24 cellular contexts compared by ENCODE assay signal in genomic region chr15:80594091-80594889, GRCh38.
DNase-seq lines count a peak whose midpoint lies in the region; ATAC-seq, FAIRE-seq and TF ChIP-seq lines count a peak whose summit lies in the region.
"Had no signal": no experiment of that assay in that cellular context is flagged by ENCODE, and none has a peak within 500 bp of the region (broad histone marks: within the 10 kb centered on the region; RNA-seq: fewer than 3 reads in every experiment).

No MANE protein-coding gene starts in this region.

- H3K56ac ChIP-seq in IMR-90 (ENCODE audit: extremely low read depth, insufficient read depth, low read length), result no peak overlapping the region

- H3K4me1 ChIP-seq in HepG2 (ENCODE audit: insufficient read depth, low read length), result peaks cover 42% of the 10 kb centered on the region
- no peaks in the 10 kb centered on the region for H3K4me1 ChIP-seq in right lobe of liver
- H3K4me1 ChIP-seq in IMR-90 (ENCODE audit: control insufficient read depth, insufficient read depth, low read length), result peaks cover 20% of the 10 kb centered on the region
- no peaks in the 10 kb centered on the region for H3K4me1 ChIP-seq in upper lobe of right lung

- H2AFZ ChIP-seq in HepG2 (ENCODE audit: low read length) (no peak overlapping the region), IMR-90 (replicated peaks; ENCODE audit: low read length, poor library complexity) (no peak overlapping the region)

- H4K5ac ChIP-seq in IMR-90 (ENCODE audit: low read depth, low read length), result no peak overlapping the region

- H3K4me2 ChIP-seq in HepG2 (ENCODE audit: low read depth, low read length), result no peak overlapping the region
- no peak overlapping the region for H3K4me2 ChIP-seq in IMR-90 (ENCODE audit: low read depth, low read length)

- peak overlapping the region; percentile 48 for H2BK120ac ChIP-seq in IMR-90 (ENCODE audit: low read depth, low read length)

- H3K36me3 ChIP-seq in HepG2 (replicated peaks in 1 of 2; ENCODE audit: control insufficient read depth in 1 of 2, insufficient read depth in 2 of 2, low read length in 2 of 2) (no peaks in the 10 kb centered on the region), right lobe of liver (no peaks in the 10 kb centered on the region), IMR-90 (ENCODE audit: control insufficient read depth, insufficient read depth, low read length) (peaks cover 38% of the 10 kb centered on the region), upper lobe of right lung (no peaks in the 10 kb centered on the region)

- CTCF ChIA-PET in HepG2 (lab: Yijun Ruan, JAX; ENCODE audit: low intra/inter-chr PET ratio, low total read pairs), result no interaction called here
- CTCF ChIA-PET in IMR-90 (lab: Yijun Ruan, JAX), result no interaction called here

- H3K79me2 ChIP-seq in HepG2 (ENCODE audit: insufficient read depth, low read length), result no peaks in the 10 kb centered on the region

- intact Hi-C loops in HepG2 (cut with micrococcal nuclease; ENCODE audit: unreplicated experiment) (no loop called here), right lobe of liver (cut with DNase I) (no loop called here), IMR-90 (cut with micrococcal nuclease) (no loop called here), upper lobe of right lung (cut with DNase I) (no loop called here)

- TF ChIP-seq POLR2A in HepG2 (IDR thresholded peaks at IDR 0.05; ENCODE audit: insufficient read depth in 1 of 2, low read depth in 2 of 2, low read length in 2 of 2) (no peak), right lobe of liver (IDR thresholded peaks at IDR 0.05) (no peak), IMR-90 (IDR thresholded peaks at IDR 0.05; ENCODE audit: low read depth, low read length) (no peak)

- H3K27ac ChIP-seq in HepG2 (ENCODE audit: extremely low read length, insufficient read depth, low read length), result no peak overlapping the region
- H3K27ac ChIP-seq in right lobe of liver, result no peak overlapping the region
- no peak overlapping the region for H3K27ac ChIP-seq in IMR-90 (ENCODE audit: insufficient read depth, low read length)
- no peak overlapping the region for H3K27ac ChIP-seq in coronary artery
- no peak overlapping the region for H3K27ac ChIP-seq in upper lobe of right lung
- H3K27ac ChIP-seq: C4-2B, HL-60, RWPE1 had no signal

- H3K4ac ChIP-seq in IMR-90 (ENCODE audit: low read depth, low read length), result peak overlapping the region; percentile 71

- H3K23ac ChIP-seq in IMR-90 (ENCODE audit: low read depth, low read length), result no peak overlapping the region

- no peak overlapping the region for H3K9ac ChIP-seq in HepG2 (ENCODE audit: insufficient read depth, low read depth, low read length)
- no peak overlapping the region for H3K9ac ChIP-seq in IMR-90 (ENCODE audit: low read depth, low read length)

- WGBS in HepG2 (ENCODE audit: low lambda C conversion rate), result 90% methylated on average over 7 of the region's 12 CpGs
- no CpG with 5 or more reads among the region's 12 CpGs for WGBS in right lobe of liver (ENCODE audit: insufficient coverage, low coverage, low lambda C conversion rate, missing lambda C conversion rate)
- WGBS in IMR-90 (ENCODE audit: extremely low coverage in 2 of 2, insufficient read length in 1 of 2), 2 experiments, result 83% methylated on average over 7 of the region's 12 CpGs; no CpG with 5 or more reads in 1 of the 2 experiments

- dilution Hi-C loops in IMR-90 (cut with HindIII; ENCODE audit: low sequenced_read_pairs, unreplicated experiment), result no loop called here

- no peak overlapping the region for H2AK9ac ChIP-seq in IMR-90 (replicated peaks; ENCODE audit: low read depth, low read length, poor library complexity)

- H3K4me3 ChIP-seq in HepG2 (replicated peaks in 1 of 3; ENCODE audit: insufficient read depth in 1 of 3, low read depth in 2 of 3, low read length in 3 of 3) (no peak overlapping the region), right lobe of liver (no peak overlapping the region), IMR-90 (ENCODE audit: insufficient read depth, low read depth, low read length) (no peak overlapping the region), coronary artery (no peak overlapping the region), upper lobe of right lung (no peak overlapping the region)
- H3K4me3 ChIP-seq: GM12878 had no signal

- H4K91ac ChIP-seq in IMR-90 (ENCODE audit: insufficient read depth, low read depth, low read length), result peak overlapping the region; percentile 50; the same call in 1 of the 2 replicates

- H3K14ac ChIP-seq in IMR-90 (replicated peaks; ENCODE audit: low read depth, low read length), result peak overlapping the region; percentile 25; the same call in 1 of the 2 replicates

- H3K27me3 ChIP-seq in HepG2 (ENCODE audit: control insufficient read depth in 1 of 2, insufficient read depth in 2 of 2, low read length in 2 of 2) (no peaks in the 10 kb centered on the region), right lobe of liver (no peaks in the 10 kb centered on the region), IMR-90 (ENCODE audit: control insufficient read depth, insufficient read depth, low read length) (no peaks in the 10 kb centered on the region), upper lobe of right lung (no peaks in the 10 kb centered on the region)

- no peaks in the 10 kb centered on the region for H3K9me3 ChIP-seq in HepG2 (ENCODE audit: low read length)
- no peaks in the 10 kb centered on the region for H3K9me3 ChIP-seq in right lobe of liver
- peaks cover 2% of the 10 kb centered on the region; the same call in 1 of the 2 replicates for H3K9me3 ChIP-seq in IMR-90 (ENCODE audit: control insufficient read depth, insufficient read depth, low read length)
- H3K9me3 ChIP-seq in upper lobe of right lung, result no peaks in the 10 kb centered on the region
- H3K9me3 ChIP-seq: Caco-2 had no signal

- H2BK15ac ChIP-seq in IMR-90 (ENCODE audit: low read depth, low read length), result peak overlapping the region; percentile 30; the same call in 2 of the 3 replicates

- H4K20me1 ChIP-seq in HepG2 (ENCODE audit: insufficient read depth, low read length) (no peaks in the 10 kb centered on the region), IMR-90 (ENCODE audit: insufficient read depth, low read length) (no peaks in the 10 kb centered on the region)

- no peak for ATAC-seq in HepG2
- no peak for ATAC-seq in right lobe of liver
- no peak for ATAC-seq in IMR-90 (ENCODE audit: low read depth)
- peak; percentile 7 for ATAC-seq in upper lobe of right lung
- ATAC-seq: CD8-positive, alpha-beta T cell; GM12878; HCT116; Panc1 had no signal

- peak overlapping the region; percentile 18 to 46; a peak in 3 of 4 replicates for H4K8ac ChIP-seq in IMR-90 (ENCODE audit: low read depth in 2 of 2, low read length in 2 of 2)

- peaks cover 0 to 13% of the 10 kb centered on the region in 2 experiments; a peak in 3 of 4 replicates for H3K79me1 ChIP-seq in IMR-90 (ENCODE audit: low read depth in 1 of 2, low read length in 2 of 2)

- in situ Hi-C loops in HepG2 (cut with HindIII; ENCODE audit: extremely low pct_ligation_motif_present, low pct_unique_long_range_greater_than_20kb) (no loop called here), IMR-90 (cut with MboI; ENCODE audit: low sequenced_read_pairs) (no loop called here)

- no peak for DNase-seq in HepG2 (ENCODE audit: low spot score)
- no peak for DNase-seq in right lobe of liver
- DNase-seq in IMR-90, result no peak
- DNase-seq in coronary artery (ENCODE audit: low spot score), result peak; percentile 61
- DNase-seq in upper lobe of right lung, result no peak
- DNase-seq in hippocampal formation (lab: John Stamatoyannopoulos, UW), result no peak
- DNase-seq in Ammon's horn (ENCODE audit: low spot score), result no peak
- no peak for DNase-seq in LoVo (ENCODE audit: low spot score)
- DNase-seq: Caco-2; CD8-positive, alpha-beta T cell; GDM1; KG1; MM.1S; NCI-H2029; NCI-H446 treated with DMSO at 0.1 percent for 48 hours; NCI-H526 treated with DMSO at 0.1 percent for 48 hours; SHP77 treated with DMSO at 0.1 percent for 48 hours had no signal

- TF ChIP-seq EP300 in HepG2 (IDR thresholded peaks at IDR 0.05; ENCODE audit: low read depth in 2 of 2, low read length in 2 of 2) (no peak), HepG2 (CRISPR knock-in tag; IDR thresholded peaks at IDR 0.05; ENCODE audit: borderline replicate concordance) (no peak)

- H3K18ac ChIP-seq in IMR-90 (ENCODE audit: low read depth, low read length), result peak overlapping the region; percentile 47; the same call in 1 of the 2 replicates

- TF ChIP-seq RAD21 in HepG2 (CRISPR knock-in tag; IDR thresholded peaks at IDR 0.05), result no peak
- TF ChIP-seq RAD21 in IMR-90 (IDR thresholded peaks at IDR 0.05; ENCODE audit: low read length), result no peak

- FAIRE-seq in HepG2 (lab: Jason Lieb, UNC), result no peak
- FAIRE-seq: GM12878, H1 had no signal

- peak overlapping the region; percentile 48; the same call in 1 of the 2 replicates for H2BK20ac ChIP-seq in IMR-90 (ENCODE audit: low read depth, low read length)

- no peak overlapping the region for H2BK5ac ChIP-seq in IMR-90 (ENCODE audit: low read depth, low read length, poor library complexity, severe bottlenecking)

- POLR2A ChIA-PET in HepG2 (lab: Yijun Ruan, JAX), result no interaction called here
- POLR2A ChIA-PET in IMR-90 (lab: Charles Lee; ENCODE audit: unreplicated experiment), result no interaction called here

- TF ChIP-seq CTCF in HepG2 (CRISPR knock-in tag; IDR thresholded peaks at IDR 0.05) (no peak), right lobe of liver (IDR thresholded peaks at IDR 0.05) (no peak), IMR-90 (conservative IDR thresholded peaks at IDR 0.05; ENCODE audit: low read depth, low read length) (no peak), coronary artery (IDR thresholded peaks at IDR 0.05) (no peak), upper lobe of right lung (IDR thresholded peaks at IDR 0.05) (no peak)

- BruUV-seq in HepG2 (replicated peaks; lab: Mats Ljungman, UMichigan) (no TSS peak), IMR-90 (replicated peaks; lab: Mats Ljungman, UMichigan) (no TSS peak)

- peak overlapping the region; percentile 59; the same call in 1 of the 2 replicates for H2AK5ac ChIP-seq in IMR-90 (ENCODE audit: low read depth, low read length)

- H3K9me1 ChIP-seq in IMR-90 (ENCODE audit: insufficient read depth, low read length), result peaks cover 23% of the 10 kb centered on the region

TF ChIP-seq in HepG2, 621 proteins besides CTCF, POLR2A, EP300 and RAD21:
- TF ChIP-seq ZNF263 (CRISPR knock-in tag; IDR thresholded peaks at IDR 0.05) (peak; percentile 76), IRF2 (CRISPR knock-in tag; IDR thresholded peaks at IDR 0.05) (no peak)

TF ChIP-seq in IMR-90, 13 proteins besides CTCF, POLR2A, EP300 and RAD21 (continues in another document):
- no peak for TF ChIP-seq RFX5 (IDR thresholded peaks at IDR 0.05; ENCODE audit: low read depth, low read length)
- no peak for TF ChIP-seq CHD1 (IDR thresholded peaks at IDR 0.05; ENCODE audit: low read depth, low read length)
- TF ChIP-seq CEBPB (IDR thresholded peaks at IDR 0.05; ENCODE audit: low read depth, low read length), result no peak
- TF ChIP-seq NFE2L2 (IDR thresholded peaks at IDR 0.05; ENCODE audit: low read depth, low read length), result no peak
- no peak for TF ChIP-seq MAFK (IDR thresholded peaks at IDR 0.05; ENCODE audit: low read depth, low read length)
- TF ChIP-seq FOS (IDR thresholded peaks at IDR 0.05; ENCODE audit: low read depth, low read length), result no peak
- TF ChIP-seq MAZ (IDR thresholded peaks at IDR 0.05; ENCODE audit: borderline replicate concordance, low read depth, low read length), result no peak
